ENCODE assay signal across 13 cellular contexts in the genomic region with DNA sequence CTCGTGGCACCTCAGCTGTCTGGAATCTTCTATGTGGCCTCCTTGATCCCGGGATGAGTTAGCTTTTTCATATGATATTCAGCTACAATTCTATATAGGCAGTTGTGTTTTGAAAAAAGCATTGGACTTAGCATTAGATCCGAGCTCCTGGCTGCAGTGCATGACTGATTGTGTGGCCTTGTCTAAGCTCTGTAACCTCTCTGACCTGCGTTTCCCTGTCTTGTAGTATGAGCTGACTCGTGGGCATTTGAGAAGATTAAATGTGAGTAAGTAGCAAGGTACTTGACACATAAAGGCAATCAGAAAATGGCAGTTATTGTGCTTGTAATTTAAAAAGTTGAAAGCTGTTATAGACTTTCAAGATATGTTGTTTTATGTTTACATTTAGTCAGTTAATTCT.
DNase-seq lines count a peak whose midpoint lies in the region; ATAC-seq, FAIRE-seq and TF ChIP-seq lines count a peak whose summit lies in the region.
"Had no signal": no experiment of that assay in that cellular context is flagged by ENCODE, and none has a peak within 500 bp of the region (broad histone marks: within the 10 kb centered on the region; RNA-seq: fewer than 3 reads in every experiment).

No MANE protein-coding gene starts in this region.

- H3K4me1 ChIP-seq in K562 (replicated peaks in 1 of 2; ENCODE audit: control insufficient read depth in 2 of 2, insufficient read depth in 2 of 2, low read length in 2 of 2) (peaks cover 0 to 20% of the 10 kb centered on the region in 2 experiments; a peak in 3 of 5 replicates), keratinocyte (ENCODE audit: control insufficient read depth, extremely low read depth, insufficient read depth, low read length) (peaks cover 62% of the 10 kb centered on the region), skeletal muscle satellite cell (ENCODE audit: control insufficient read depth, insufficient read depth, low read length) (peaks cover 78% of the 10 kb centered on the region), Peyer's patch (peaks cover 0 to 7% (median 1%) of the 10 kb centered on the region in 4 donors)
- peaks cover 11% of the 10 kb centered on the region for H3K4me1 ChIP-seq in CD4-positive, alpha-beta memory T cell (ENCODE audit: insufficient read depth, low read length)

- H3K27me3 ChIP-seq in K562 (ENCODE audit: control insufficient read depth in 2 of 2, insufficient read depth in 2 of 2, low read length in 2 of 2), result no peaks in the 10 kb centered on the region
- no peaks in the 10 kb centered on the region for H3K27me3 ChIP-seq in keratinocyte (ENCODE audit: control insufficient read depth, extremely low read depth, insufficient read depth, low read length)
- no peaks in the 10 kb centered on the region for H3K27me3 ChIP-seq in skeletal muscle satellite cell (ENCODE audit: control insufficient read depth, insufficient read depth, low read length)
- no peaks in the 10 kb centered on the region for H3K27me3 ChIP-seq in Peyer's patch
- no peaks in the 10 kb centered on the region for H3K27me3 ChIP-seq in CD4-positive, alpha-beta memory T cell (ENCODE audit: insufficient read depth, low read length)

- H3K79me2 ChIP-seq in K562 (ENCODE audit: control insufficient read depth, insufficient read depth, low read length) (peaks cover 98% of the 10 kb centered on the region), keratinocyte (ENCODE audit: control insufficient read depth, insufficient read depth, low read length) (peaks cover 74% of the 10 kb centered on the region)

- H4K20me1 ChIP-seq in K562 (replicated peaks; ENCODE audit: control insufficient read depth, insufficient read depth, low read length) (peaks cover 10% of the 10 kb centered on the region; the same call in 1 of the 2 replicates), keratinocyte (ENCODE audit: control insufficient read depth, extremely low read depth, insufficient read depth, low read length) (no peaks in the 10 kb centered on the region)

- FAIRE-seq in K562 (lab: Jason Lieb, UNC) (peak; percentile 74), keratinocyte (lab: Jason Lieb, UNC) (peak; percentile 46)
- FAIRE-seq: GM18507 had no signal

- no peak for TF ChIP-seq RAD21 in K562 (CRISPR knock-in tag; conservative IDR thresholded peaks at IDR 0.05 in 1 of 2, IDR thresholded peaks at IDR 0.05 in 1 of 2)

- H3K27me3 Mint-ChIP-seq in HFFc6 (ENCODE audit: insufficient read depth), result peaks cover 3% of the 10 kb centered on the region; the same call in 1 of the 2 replicates
- H3K27me3 Mint-ChIP-seq in CD4-positive, alpha-beta memory T cell, result no peaks in the 10 kb centered on the region

- CTCF ChIA-PET in K562 (lab: Yijun Ruan, JAX; ENCODE audit: low intra/inter-chr PET ratio), result no interaction called here
- CTCF ChIA-PET in CD4-positive, alpha-beta memory T cell (lab: Charles Lee; ENCODE audit: partially characterized antibody), result interaction anchor here (0.8 kb wide), 1 partner anchor 12 kb away, joined by 4 read pairs; no protein-coding TSS in a partner anchor

- H3K9me1 ChIP-seq in K562 (ENCODE audit: control insufficient read depth, insufficient read depth, low read length) (peaks cover 6% of the 10 kb centered on the region), keratinocyte (ENCODE audit: control insufficient read depth, extremely low read depth, insufficient read depth, low read length) (no peaks in the 10 kb centered on the region)

- H3K9me3 ChIP-seq in K562 (replicated peaks; ENCODE audit: control insufficient read depth, insufficient read depth, low read depth, low read length), result no peaks in the 10 kb centered on the region
- no peaks in the 10 kb centered on the region for H3K9me3 ChIP-seq in keratinocyte (ENCODE audit: control insufficient read depth, low read depth, low read length)
- no peaks in the 10 kb centered on the region for H3K9me3 ChIP-seq in skeletal muscle satellite cell (replicated peaks; ENCODE audit: low read length)
- H3K9me3 ChIP-seq in Peyer's patch, result no peaks in the 10 kb centered on the region
- H3K9me3 ChIP-seq in CD4-positive, alpha-beta memory T cell (ENCODE audit: control insufficient read depth in 1 of 2, low read length in 2 of 2), result no peaks in the 10 kb centered on the region

- peak; percentile 19 for DNase-seq in HFFc6
- DNase-seq in K562 (ENCODE audit: extremely low read depth in 1 of 4, low spot score in 3 of 4), result peak in 1 of 4 experiments; percentile 51
- no peak for DNase-seq in keratinocyte (ENCODE audit: low read depth, low spot score)
- no peak for DNase-seq in Peyer's patch
- no peak for DNase-seq in stimulated activated CD8-positive, alpha-beta memory T cell treated with anti-CD3 and anti-CD28 coated beads, Interleukin-4, amount 100 ng/mL, for 48 hours
- DNase-seq in CD4-positive, alpha-beta memory T cell, result no peak
- DNase-seq: activated CD4-positive, alpha-beta T cell treated with anti-CD3 and anti-CD28 coated beads, Interleukin-2, amount 50 U/mL, for 48 hours; NCI-H2029 treated with DMSO at 0.1 percent for 48 hours had no signal

- peaks cover 4% of the 10 kb centered on the region; the same call in 1 of the 2 replicates for H3K36me3 Mint-ChIP-seq in HFFc6 (ENCODE audit: low read depth)
- H3K36me3 Mint-ChIP-seq in CD4-positive, alpha-beta memory T cell, result peaks cover 0 to 3% of the 10 kb centered on the region in 2 donors

- H2AFZ ChIP-seq in K562 (ENCODE audit: low read depth, low read length) (no peak overlapping the region), keratinocyte (ENCODE audit: control insufficient read depth, low read length) (no peak overlapping the region)

- ATAC-seq in K562, result peak; percentile 70
- no peak for ATAC-seq in GM21723 (IDR thresholded peaks at IDR 0.05; ENCODE audit: unreplicated experiment)

- no peak overlapping the region for H3K9ac ChIP-seq in K562 (ENCODE audit: insufficient read depth in 1 of 2, low read depth in 2 of 2, low read length in 2 of 2)
- H3K9ac ChIP-seq in keratinocyte (ENCODE audit: control insufficient read depth, extremely low read depth, insufficient read depth, low read length), result peak overlapping the region; percentile 9
- peak overlapping the region; percentile 78 for H3K9ac ChIP-seq in skeletal muscle satellite cell (ENCODE audit: low read depth, low read length)

- intact Hi-C loops in K562 (cut with micrococcal nuclease), result no loop called here
- intact Hi-C loops in CD4-positive, alpha-beta memory T cell (cut with micrococcal nuclease), result no loop called here

- peak overlapping the region; percentile 75 for H3K27ac Mint-ChIP-seq in HFFc6
- peak overlapping the region in 1 of 7 donors; percentile 25 for H3K27ac Mint-ChIP-seq in CD4-positive, alpha-beta memory T cell

- H3K9me3 Mint-ChIP-seq in HFFc6, result no peaks in the 10 kb centered on the region
- H3K9me3 Mint-ChIP-seq in CD4-positive, alpha-beta memory T cell, result no peaks in the 10 kb centered on the region
- H3K9me3 Mint-ChIP-seq: neural crest cell had no signal

- no peak for TF ChIP-seq EP300 in K562 (IDR thresholded peaks at IDR 0.05; ENCODE audit: low read length)

- H3K4me3 ChIP-seq in K562 (no peak overlapping the region), keratinocyte (ENCODE audit: control insufficient read depth in 2 of 3, extremely low read depth in 1 of 3, insufficient read depth in 2 of 3, low read depth in 1 of 3, low read length in 3 of 3) (no peak overlapping the region), skeletal muscle satellite cell (ENCODE audit: low read length) (peak overlapping the region; percentile 46), Peyer's patch (no peak overlapping the region)
- no peak overlapping the region for H3K4me3 ChIP-seq in CD4-positive, alpha-beta memory T cell (ENCODE audit: low read length in 2 of 2)
- H3K4me3 ChIP-seq: SK-N-MC had no signal

- H3K36me3 ChIP-seq in K562 (ENCODE audit: control insufficient read depth, insufficient read depth, low read length), result peaks cover 4% of the 10 kb centered on the region; the same call in 1 of the 3 replicates
- peaks cover 0 to 6% of the 10 kb centered on the region in 2 experiments for H3K36me3 ChIP-seq in keratinocyte (ENCODE audit: control insufficient read depth in 2 of 2, extremely low read depth in 1 of 2, insufficient read depth in 2 of 2, low read length in 2 of 2)
- no peaks in the 10 kb centered on the region for H3K36me3 ChIP-seq in skeletal muscle satellite cell (ENCODE audit: insufficient read depth, low read length)
- no peaks in the 10 kb centered on the region for H3K36me3 ChIP-seq in Peyer's patch
- H3K36me3 ChIP-seq in CD4-positive, alpha-beta memory T cell (ENCODE audit: insufficient read depth, low read length), result no peaks in the 10 kb centered on the region

- 19% methylated on average over 5 of the region's 5 CpGs for WGBS in K562 (ENCODE audit: insufficient coverage, low coverage, missing lambda C conversion rate)

- dilution Hi-C loops in keratinocyte (cut with MboI; ENCODE audit: extremely low pct_ligation_motif_present, low sequenced_read_pairs), result no loop called here

- TF ChIP-seq POLR2A in K562 (conservative IDR thresholded peaks at IDR 0.05) (no peak), Peyer's patch (IDR thresholded peaks at IDR 0.05) (no peak)

- H3K4me2 ChIP-seq in K562 (ENCODE audit: insufficient read depth, low read length) (peak overlapping the region; percentile 6; the same call in 1 of the 2 replicates), keratinocyte (ENCODE audit: control insufficient read depth, extremely low read depth, insufficient read depth, low read depth, low read length) (peak overlapping the region; percentile 74), skeletal muscle satellite cell (ENCODE audit: low read length) (peak overlapping the region; percentile 82)

- peak overlapping the region; percentile 32; the same call in 2 of the 3 replicates for H3K27ac ChIP-seq in K562 (ENCODE audit: extremely low read depth, low read depth, low read length)
- peak overlapping the region; percentile 77 for H3K27ac ChIP-seq in keratinocyte (ENCODE audit: control insufficient read depth, insufficient read depth, low read length)
- peak overlapping the region in 1 of 4 donors; percentile 70 for H3K27ac ChIP-seq in Peyer's patch
- H3K27ac ChIP-seq in CD4-positive, alpha-beta memory T cell (ENCODE audit: low read depth, low read length), result no peak overlapping the region
- H3K27ac ChIP-seq: SK-N-MC had no signal

- in situ Hi-C loops in K562 (cut with MboI), result no loop called here

- TF ChIP-seq CTCF in HFFc6 (IDR thresholded peaks at IDR 0.05) (no peak), K562 (IDR thresholded peaks at IDR 0.05 in 2 of 3, conservative IDR thresholded peaks at IDR 0.05 in 1 of 3; ENCODE audit: insufficient read depth in 2 of 3, low read depth in 1 of 3, low read length in 3 of 3) (no peak), keratinocyte (optimal IDR thresholded peaks at IDR 0.05 in 1 of 3, IDR thresholded peaks at IDR 0.05 in 1 of 3, conservative IDR thresholded peaks at IDR 0.05 in 1 of 3; ENCODE audit: extremely low read depth in 1 of 3, insufficient read depth in 2 of 3, low read length in 3 of 3) (no peak), Peyer's patch (IDR thresholded peaks at IDR 0.05) (no peak)

- POLR2A ChIA-PET in K562 (lab: Yijun Ruan, JAX), result interaction anchor here (0.7 to 1.8 kb wide), 4 partner anchors 9 to 43 kb away, joined by 3 to 8 read pairs (median 5); no protein-coding TSS in a partner anchor
- POLR2A ChIA-PET in CD4-positive, alpha-beta memory T cell (lab: Charles Lee; ENCODE audit: partially characterized antibody), result no interaction called here

- peaks cover 84% of the 10 kb centered on the region for H3K4me1 Mint-ChIP-seq in HFFc6 (ENCODE audit: low read depth)
- peaks cover 41 to 70% (median 62%) of the 10 kb centered on the region in 4 donors for H3K4me1 Mint-ChIP-seq in CD4-positive, alpha-beta memory T cell

- BruUV-seq in K562 (replicated peaks; lab: Mats Ljungman, UMichigan), result no TSS peak

- peak overlapping the region; percentile 74 for H3K4me3 Mint-ChIP-seq in HFFc6
- no peak overlapping the region for H3K4me3 Mint-ChIP-seq in CD4-positive, alpha-beta memory T cell

Comparison
In these comparisons a context has a peak if more than half of its experiments do, and no peak if none do; other contexts are left out.
1. H3K4me2 ChIP-seq: peak in every context shown above with its lines; median percentile 82 in skeletal muscle satellite cell; 74 in keratinocyte; 6 in K562.
2. H3K9ac ChIP-seq: peak in keratinocyte (single experiment) and skeletal muscle satellite cell (single experiment); none in K562 (0 of 2).